Comparison of ENCODE assay signal across 25 cellular contexts in the genomic region with DNA sequence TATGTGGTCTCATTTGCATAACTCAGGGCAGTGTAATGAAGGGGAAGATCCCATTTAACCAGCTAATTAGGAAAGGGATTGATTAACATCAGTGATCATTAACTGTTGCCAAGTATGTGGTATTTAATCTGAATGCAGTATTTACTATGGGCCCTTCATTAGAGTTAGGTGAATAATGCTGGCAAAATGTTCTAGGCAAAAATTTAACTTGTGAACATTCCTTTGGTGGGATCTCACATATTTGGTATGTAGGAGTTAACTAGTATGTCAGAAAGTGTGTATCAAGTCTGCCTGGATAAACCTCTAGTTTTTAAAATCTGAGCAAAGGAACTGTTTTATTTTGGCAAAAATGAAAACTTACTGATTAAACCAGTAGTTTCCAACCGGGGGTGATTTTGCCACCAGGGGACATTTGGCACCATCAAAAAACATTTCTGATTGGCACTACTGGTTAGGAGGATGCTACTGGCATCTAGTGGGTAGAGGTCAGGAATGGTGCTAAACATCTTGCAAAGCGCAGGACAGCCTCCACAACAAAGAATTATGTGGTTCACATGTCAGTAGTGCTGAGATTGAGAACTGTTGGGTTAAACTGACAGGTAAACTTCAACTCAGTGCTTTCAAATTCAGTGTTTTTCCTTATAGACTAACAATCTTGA. TPM values are rescaled to one million over a fixed set of nuclear protein-coding genes. Genes with fewer than 3 reads are reported as not detected.
DNase-seq lines count a peak whose midpoint lies in the region; ATAC-seq and TF ChIP-seq lines count a peak whose summit lies in the region.
"Had no signal": no experiment of that assay in that cellular context is flagged by ENCODE, and none has a peak within 500 bp of the region (broad histone marks: within the 10 kb centered on the region; RNA-seq: fewer than 3 reads in every experiment).

No MANE protein-coding gene starts in this region.

- H3K36me3 ChIP-seq in ascending aorta: no peaks in the 10 kb centered on the region

- DNase-seq in EL (peak; percentile 71), fibroblast of peridontal ligament (ENCODE audit: extremely low read depth) (peak; percentile 36), osteocyte (ENCODE audit: extremely low spot score, unreplicated experiment) (no peak), ascending aorta (ENCODE audit: low spot score in 2 of 2) (no peak), NCI-H446 treated with DMSO at 0.1 percent for 48 hours (lab: John Stamatoyannopoulos, UW) (no peak)
- DNase-seq: activated CD4-positive, alpha-beta T cell treated with anti-CD3 and anti-CD28 coated beads, Interleukin-2, amount 10 ng/mL, durations not matched to agents 24 days and 14 days; activated gamma-delta T cell treated with Interleukin-2 at 50 U/mL for 16 hours; amniotic stem cell; GOT3; hippocampal formation; islet precursor cell; Kasumi-1; NCI-H1105; NCI-H2081 treated with DMSO at 0.1 percent for 48 hours; NCI-H524; nephron progenitor cell; stimulated activated CD8-positive, alpha-beta memory T cell treated with anti-CD3 and anti-CD28 coated beads, Interleukin-4, amount 100 ng/mL, for 48 hours; substantia nigra; T-cell had no signal

- no peak overlapping the region for H3K4me3 Mint-ChIP-seq in osteocyte (ENCODE audit: unreplicated experiment)
- H3K4me3 Mint-ChIP-seq: activated CD4-positive, alpha-beta T cell treated with anti-CD3 and anti-CD28 coated beads, Interleukin-2, amount 10 ng/mL, durations not matched to agents 24 days and 14 days; nephron progenitor cell; T-cell had no signal

- ATAC-seq in SK-N-SH treated with all-trans-retinoic acid at 6 μM for 48 hours (peak; percentile 74), HG03108 (IDR thresholded peaks at IDR 0.05; ENCODE audit: unreplicated experiment) (no peak), GM18520 (IDR thresholded peaks at IDR 0.05; ENCODE audit: unreplicated experiment) (no peak)
- ATAC-seq: Right ventricle myocardium inferior, T-cell had no signal

- H3K4me3 ChIP-seq in ascending aorta: no peak overlapping the region

- TF ChIP-seq CTCF in osteocyte (IDR thresholded peaks at IDR 0.05) (peak; percentile 31), ascending aorta (IDR thresholded peaks at IDR 0.05) (no peak)

- H3K27ac ChIP-seq in ascending aorta: no peak overlapping the region

- no peaks in the 10 kb centered on the region for H3K9me3 Mint-ChIP-seq in osteocyte (ENCODE audit: unreplicated experiment)
- H3K9me3 Mint-ChIP-seq: activated CD4-positive, alpha-beta T cell treated with anti-CD3 and anti-CD28 coated beads, Interleukin-2, amount 10 ng/mL, durations not matched to agents 24 days and 14 days; nephron progenitor cell had no signal

- no peaks in the 10 kb centered on the region for H3K27me3 ChIP-seq in ascending aorta

- H3K4me1 ChIP-seq in ascending aorta: no peaks in the 10 kb centered on the region

- H3K27me3 Mint-ChIP-seq in osteocyte (ENCODE audit: unreplicated experiment): no peaks in the 10 kb centered on the region
- H3K27me3 Mint-ChIP-seq: activated CD4-positive, alpha-beta T cell treated with anti-CD3 and anti-CD28 coated beads, Interleukin-2, amount 10 ng/mL, durations not matched to agents 24 days and 14 days; T-cell had no signal

- peak overlapping the region; percentile 39 for H3K27ac Mint-ChIP-seq in osteocyte (ENCODE audit: unreplicated experiment)
- H3K27ac Mint-ChIP-seq: activated CD4-positive, alpha-beta T cell treated with anti-CD3 and anti-CD28 coated beads, Interleukin-2, amount 10 ng/mL, durations not matched to agents 24 days and 14 days; nephron progenitor cell; T-cell had no signal

- peaks cover 62% of the 10 kb centered on the region for H3K4me1 Mint-ChIP-seq in osteocyte (ENCODE audit: unreplicated experiment)
- H3K4me1 Mint-ChIP-seq: activated CD4-positive, alpha-beta T cell treated with anti-CD3 and anti-CD28 coated beads, Interleukin-2, amount 10 ng/mL, durations not matched to agents 24 days and 14 days; T-cell had no signal

- no peaks in the 10 kb centered on the region for H3K36me3 Mint-ChIP-seq in osteocyte (ENCODE audit: unreplicated experiment)
- H3K36me3 Mint-ChIP-seq: T-cell had no signal

- intact Hi-C loops in ascending aorta (cut with DNase I): no loop called here

- no peaks in the 10 kb centered on the region for H3K9me3 ChIP-seq in ascending aorta

TF ChIP-seq in SK-N-SH treated with all-trans-retinoic acid at 6 μM for 48 hours, 23 proteins besides CTCF, POLR2A, EP300 and RAD21:
- no peak for TF ChIP-seq ZNF70 (CRISPR knock-in tag; IDR thresholded peaks at IDR 0.05)
- TF ChIP-seq RARB (CRISPR knock-in tag; IDR thresholded peaks at IDR 0.05): no peak
- TF ChIP-seq GLIS3 (CRISPR knock-in tag; IDR thresholded peaks at IDR 0.05): no peak
- TF ChIP-seq, protein P1, sequence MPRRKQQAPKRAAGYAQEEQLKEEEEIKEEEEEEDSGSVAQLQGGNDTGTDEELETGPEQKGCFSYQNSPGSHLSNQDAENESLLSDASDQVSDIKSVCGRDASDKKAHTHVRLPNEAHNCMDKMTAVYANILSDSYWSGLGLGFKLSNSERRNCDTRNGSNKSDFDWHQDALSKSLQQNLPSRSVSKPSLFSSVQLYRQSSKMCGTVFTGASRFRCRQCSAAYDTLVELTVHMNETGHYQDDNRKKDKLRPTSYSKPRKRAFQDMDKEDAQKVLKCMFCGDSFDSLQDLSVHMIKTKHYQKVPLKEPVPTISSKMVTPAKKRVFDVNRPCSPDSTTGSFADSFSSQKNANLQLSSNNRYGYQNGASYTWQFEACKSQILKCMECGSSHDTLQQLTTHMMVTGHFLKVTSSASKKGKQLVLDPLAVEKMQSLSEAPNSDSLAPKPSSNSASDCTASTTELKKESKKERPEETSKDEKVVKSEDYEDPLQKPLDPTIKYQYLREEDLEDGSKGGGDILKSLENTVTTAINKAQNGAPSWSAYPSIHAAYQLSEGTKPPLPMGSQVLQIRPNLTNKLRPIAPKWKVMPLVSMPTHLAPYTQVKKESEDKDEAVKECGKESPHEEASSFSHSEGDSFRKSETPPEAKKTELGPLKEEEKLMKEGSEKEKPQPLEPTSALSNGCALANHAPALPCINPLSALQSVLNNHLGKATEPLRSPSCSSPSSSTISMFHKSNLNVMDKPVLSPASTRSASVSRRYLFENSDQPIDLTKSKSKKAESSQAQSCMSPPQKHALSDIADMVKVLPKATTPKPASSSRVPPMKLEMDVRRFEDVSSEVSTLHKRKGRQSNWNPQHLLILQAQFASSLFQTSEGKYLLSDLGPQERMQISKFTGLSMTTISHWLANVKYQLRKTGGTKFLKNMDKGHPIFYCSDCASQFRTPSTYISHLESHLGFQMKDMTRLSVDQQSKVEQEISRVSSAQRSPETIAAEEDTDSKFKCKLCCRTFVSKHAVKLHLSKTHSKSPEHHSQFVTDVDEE (CRISPR knock-in tag; IDR thresholded peaks at IDR 0.05): no peak
- TF ChIP-seq, protein P2, sequence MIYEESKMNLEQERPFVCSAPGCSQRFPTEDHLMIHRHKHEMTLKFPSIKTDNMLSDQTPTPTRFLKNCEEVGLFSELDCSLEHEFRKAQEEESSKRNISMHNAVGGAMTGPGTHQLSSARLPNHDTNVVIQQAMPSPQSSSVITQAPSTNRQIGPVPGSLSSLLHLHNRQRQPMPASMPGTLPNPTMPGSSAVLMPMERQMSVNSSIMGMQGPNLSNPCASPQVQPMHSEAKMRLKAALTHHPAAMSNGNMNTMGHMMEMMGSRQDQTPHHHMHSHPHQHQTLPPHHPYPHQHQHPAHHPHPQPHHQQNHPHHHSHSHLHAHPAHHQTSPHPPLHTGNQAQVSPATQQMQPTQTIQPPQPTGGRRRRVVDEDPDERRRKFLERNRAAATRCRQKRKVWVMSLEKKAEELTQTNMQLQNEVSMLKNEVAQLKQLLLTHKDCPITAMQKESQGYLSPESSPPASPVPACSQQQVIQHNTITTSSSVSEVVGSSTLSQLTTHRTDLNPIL (CRISPR knock-in tag; IDR thresholded peaks at IDR 0.05; ENCODE audit: low read depth): no peak
- TF ChIP-seq ZNF565 (CRISPR knock-in tag; conservative IDR thresholded peaks at IDR 0.05; ENCODE audit: low read depth): no peak
- TF ChIP-seq PPARA (CRISPR knock-in tag; IDR thresholded peaks at IDR 0.05; ENCODE audit: borderline replicate concordance): no peak
- no peak for TF ChIP-seq SNAI2 (CRISPR knock-in tag; IDR thresholded peaks at IDR 0.05)
- TF ChIP-seq TCF4 (CRISPR knock-in tag; IDR thresholded peaks at IDR 0.05; ENCODE audit: borderline replicate concordance): no peak
- TF ChIP-seq, protein P3, sequence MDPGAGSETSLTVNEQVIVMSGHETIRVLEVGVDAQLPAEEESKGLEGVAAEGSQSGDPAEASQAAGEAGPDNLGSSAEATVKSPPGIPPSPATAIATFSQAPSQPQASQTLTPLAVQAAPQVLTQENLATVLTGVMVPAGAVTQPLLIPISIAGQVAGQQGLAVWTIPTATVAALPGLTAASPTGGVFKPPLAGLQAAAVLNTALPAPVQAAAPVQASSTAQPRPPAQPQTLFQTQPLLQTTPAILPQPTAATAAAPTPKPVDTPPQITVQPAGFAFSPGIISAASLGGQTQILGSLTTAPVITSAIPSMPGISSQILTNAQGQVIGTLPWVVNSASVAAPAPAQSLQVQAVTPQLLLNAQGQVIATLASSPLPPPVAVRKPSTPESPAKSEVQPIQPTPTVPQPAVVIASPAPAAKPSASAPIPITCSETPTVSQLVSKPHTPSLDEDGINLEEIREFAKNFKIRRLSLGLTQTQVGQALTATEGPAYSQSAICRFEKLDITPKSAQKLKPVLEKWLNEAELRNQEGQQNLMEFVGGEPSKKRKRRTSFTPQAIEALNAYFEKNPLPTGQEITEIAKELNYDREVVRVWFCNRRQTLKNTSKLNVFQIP (CRISPR knock-in tag; IDR thresholded peaks at IDR 0.05; ENCODE audit: borderline replicate concordance, low read depth): no peak

RNA-seq across cellular contexts. Expression of a gene that starts 22.5 kb away (rescaled TPM):
- total RNA-seq in osteocyte (not detected in 2 replicates), ascending aorta (not detected)
- total RNA-seq: activated CD4-positive, alpha-beta T cell treated with anti-CD3 and anti-CD28 coated beads, Interleukin-2, amount 10 ng/mL, durations not matched to agents 24 days and 14 days; mesenteric fat pad; pulmonary artery endothelial cell; Right ventricle myocardium inferior; T-cell had no signal

Comparison
In these comparisons a context has a peak if more than half of its experiments do, and no peak if none do; other contexts are left out.
1. DNase-seq: peak in EL (single experiment) and fibroblast of peridontal ligament (single experiment); none in osteocyte (single experiment), ascending aorta (0 of 2) and NCI-H446 treated with DMSO at 0.1 percent for 48 hours (single experiment).